Comparison of ENCODE assay signal across 1 cellular context in the genomic region with DNA sequence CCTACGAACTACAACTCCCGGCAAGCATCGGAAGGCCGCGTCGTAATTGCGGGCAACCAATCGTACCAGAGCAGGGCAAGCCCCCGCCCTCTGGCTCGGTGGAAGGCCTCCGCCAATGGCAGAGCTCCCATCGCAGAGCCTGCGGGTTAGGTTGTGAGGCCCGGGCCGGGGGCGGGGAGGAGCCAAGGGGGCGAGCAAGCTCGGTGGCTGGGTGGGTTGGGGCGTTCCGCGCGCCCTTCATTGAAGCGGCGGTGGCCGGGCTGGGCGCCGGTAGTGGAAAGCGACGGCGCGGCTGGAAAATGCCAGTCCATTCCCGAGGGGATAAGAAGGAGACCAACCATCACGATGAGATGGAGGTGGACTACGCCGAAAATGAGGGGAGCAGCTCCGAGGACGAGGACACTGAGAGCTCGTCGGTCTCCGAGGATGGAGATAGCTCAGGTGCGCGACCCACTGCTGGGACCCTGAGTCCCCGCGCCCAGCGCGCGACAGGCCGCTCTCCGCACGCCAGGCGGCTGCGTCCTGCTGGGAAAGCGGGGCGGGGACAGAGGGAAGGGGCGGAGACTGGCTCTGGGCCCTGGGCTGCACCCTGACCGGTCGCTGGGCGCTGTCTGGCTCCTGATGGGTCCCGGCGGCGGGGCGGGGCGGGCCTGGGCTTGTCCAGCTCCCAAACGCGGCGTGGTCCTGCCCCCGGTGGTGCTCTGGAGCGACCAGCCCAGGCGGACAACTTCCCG.
A peak's percentile ranks its signal among the peaks of the same experiment; 100 is the strongest.
TF ChIP-seq lines count a peak whose summit lies in the region.

Gene BRMS1L, plus strand, starts transcription at position 121 of the 734 bp plus-strand sequence. Its CDS starts 179 bp downstream, at position 300.

TF ChIP-seq in GM12878, 131 proteins besides CTCF, POLR2A, EP300 and RAD21 (continued from another document and continues in another):
- TF ChIP-seq, protein P1, sequence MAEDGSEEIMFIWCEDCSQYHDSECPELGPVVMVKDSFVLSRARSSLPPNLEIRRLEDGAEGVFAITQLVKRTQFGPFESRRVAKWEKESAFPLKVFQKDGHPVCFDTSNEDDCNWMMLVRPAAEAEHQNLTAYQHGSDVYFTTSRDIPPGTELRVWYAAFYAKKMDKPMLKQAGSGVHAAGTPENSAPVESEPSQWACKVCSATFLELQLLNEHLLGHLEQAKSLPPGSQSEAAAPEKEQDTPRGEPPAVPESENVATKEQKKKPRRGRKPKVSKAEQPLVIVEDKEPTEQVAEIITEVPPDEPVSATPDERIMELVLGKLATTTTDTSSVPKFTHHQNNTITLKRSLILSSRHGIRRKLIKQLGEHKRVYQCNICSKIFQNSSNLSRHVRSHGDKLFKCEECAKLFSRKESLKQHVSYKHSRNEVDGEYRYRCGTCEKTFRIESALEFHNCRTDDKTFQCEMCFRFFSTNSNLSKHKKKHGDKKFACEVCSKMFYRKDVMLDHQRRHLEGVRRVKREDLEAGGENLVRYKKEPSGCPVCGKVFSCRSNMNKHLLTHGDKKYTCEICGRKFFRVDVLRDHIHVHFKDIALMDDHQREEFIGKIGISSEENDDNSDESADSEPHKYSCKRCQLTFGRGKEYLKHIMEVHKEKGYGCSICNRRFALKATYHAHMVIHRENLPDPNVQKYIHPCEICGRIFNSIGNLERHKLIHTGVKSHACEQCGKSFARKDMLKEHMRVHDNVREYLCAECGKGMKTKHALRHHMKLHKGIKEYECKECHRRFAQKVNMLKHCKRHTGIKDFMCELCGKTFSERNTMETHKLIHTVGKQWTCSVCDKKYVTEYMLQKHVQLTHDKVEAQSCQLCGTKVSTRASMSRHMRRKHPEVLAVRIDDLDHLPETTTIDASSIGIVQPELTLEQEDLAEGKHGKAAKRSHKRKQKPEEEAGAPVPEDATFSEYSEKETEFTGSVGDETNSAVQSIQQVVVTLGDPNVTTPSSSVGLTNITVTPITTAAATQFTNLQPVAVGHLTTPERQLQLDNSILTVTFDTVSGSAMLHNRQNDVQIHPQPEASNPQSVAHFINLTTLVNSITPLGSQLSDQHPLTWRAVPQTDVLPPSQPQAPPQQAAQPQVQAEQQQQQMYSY (CRISPR knock-in tag; IDR thresholded peaks at IDR 0.05): no peak
- TF ChIP-seq, protein P2, sequence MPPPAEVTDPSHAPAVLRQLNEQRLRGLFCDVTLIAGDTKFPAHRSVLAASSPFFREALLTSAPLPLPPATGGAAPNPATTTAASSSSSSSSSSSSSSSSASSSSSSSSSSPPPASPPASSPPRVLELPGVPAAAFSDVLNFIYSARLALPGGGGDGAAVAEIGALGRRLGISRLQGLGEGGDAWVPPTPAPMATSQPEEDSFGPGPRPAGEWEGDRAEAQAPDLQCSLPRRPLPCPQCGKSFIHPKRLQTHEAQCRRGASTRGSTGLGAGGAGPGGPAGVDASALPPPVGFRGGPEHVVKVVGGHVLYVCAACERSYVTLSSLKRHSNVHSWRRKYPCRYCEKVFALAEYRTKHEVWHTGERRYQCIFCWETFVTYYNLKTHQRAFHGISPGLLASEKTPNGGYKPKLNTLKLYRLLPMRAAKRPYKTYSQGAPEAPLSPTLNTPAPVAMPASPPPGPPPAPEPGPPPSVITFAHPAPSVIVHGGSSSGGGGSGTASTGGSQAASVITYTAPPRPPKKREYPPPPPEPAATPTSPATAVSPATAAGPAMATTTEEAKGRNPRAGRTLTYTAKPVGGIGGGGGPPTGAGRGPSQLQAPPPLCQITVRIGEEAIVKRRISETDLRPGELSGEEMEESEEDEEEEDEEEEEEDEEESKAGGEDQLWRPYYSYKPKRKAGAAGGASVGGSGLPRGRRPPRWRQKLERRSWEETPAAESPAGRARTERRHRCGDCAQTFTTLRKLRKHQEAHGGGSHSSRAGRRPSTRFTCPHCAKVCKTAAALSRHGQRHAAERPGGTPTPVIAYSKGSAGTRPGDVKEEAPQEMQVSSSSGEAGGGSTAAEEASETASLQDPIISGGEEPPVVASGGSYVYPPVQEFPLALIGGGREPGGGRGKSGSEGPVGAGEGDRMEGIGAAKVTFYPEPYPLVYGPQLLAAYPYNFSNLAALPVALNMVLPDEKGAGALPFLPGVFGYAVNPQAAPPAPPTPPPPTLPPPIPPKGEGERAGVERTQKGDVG (CRISPR knock-in tag; IDR thresholded peaks at IDR 0.05): no peak
- TF ChIP-seq IKZF2 (IDR thresholded peaks at IDR 0.05) (peak; percentile 59 to 62; a peak in 2 of 4 replicates), CBX3 (IDR thresholded peaks at IDR 0.05; ENCODE audit: borderline replicate concordance, low read depth) (no peak), MTA2 (IDR thresholded peaks at IDR 0.05; ENCODE audit: low read depth) (no peak), ZBED1 (IDR thresholded peaks at IDR 0.05; ENCODE audit: borderline replicate concordance) (no peak), HSF1 (IDR thresholded peaks at IDR 0.05; ENCODE audit: low read depth, low read length) (no peak), PAX8 (IDR thresholded peaks at IDR 0.05) (no peak), JUND (IDR thresholded peaks at IDR 0.05; ENCODE audit: low read depth, low read length) (no peak), BACH1 (IDR thresholded peaks at IDR 0.05; ENCODE audit: borderline replicate concordance) (peak; percentile 62; the same call in 1 of the 2 replicates), MEF2B (IDR thresholded peaks at IDR 0.05; ENCODE audit: partially characterized antibody, poor library complexity, severe bottlenecking) (peak; percentile 82), EZH2 (IDR thresholded peaks at IDR 0.05; ENCODE audit: borderline replicate concordance, control insufficient read depth, low read depth, low read length) (no peak), GABPA (IDR thresholded peaks at IDR 0.05; ENCODE audit: low read depth) (no peak), YY1 (IDR thresholded peaks at IDR 0.05; ENCODE audit: low read depth, low read length) (peak; percentile 9), RAD51 (IDR thresholded peaks at IDR 0.05) (no peak), SMARCA5 (IDR thresholded peaks at IDR 0.05) (peak; percentile 89), CHD2 (IDR thresholded peaks at IDR 0.05; ENCODE audit: borderline replicate concordance, low read depth, low read length) (peak; percentile 83), RFX5 (IDR thresholded peaks at IDR 0.05; ENCODE audit: low read depth, low read length) (peak; percentile 66), CHD4 (IDR thresholded peaks at IDR 0.05) (no peak), NRF1 (conservative IDR thresholded peaks at IDR 0.05; ENCODE audit: low read depth, low read length) (no peak), RBBP5 (conservative IDR thresholded peaks at IDR 0.05) (no peak), BCLAF1 (IDR thresholded peaks at IDR 0.05) (no peak), IRF5 (IDR thresholded peaks at IDR 0.05; ENCODE audit: borderline replicate concordance) (no peak), POU2F2 (IDR thresholded peaks at IDR 0.05; ENCODE audit: borderline replicate concordance, low read depth, low read length) (no peak), IKZF1 (conservative IDR thresholded peaks at IDR 0.05) (peak; percentile 89), ZNF687 (IDR thresholded peaks at IDR 0.05) (no peak), FOXM1 (IDR thresholded peaks at IDR 0.05; ENCODE audit: low read depth, low read length) (no peak), ZNF217 (IDR thresholded peaks at IDR 0.05) (no peak)
- TF ChIP-seq, protein P3, sequence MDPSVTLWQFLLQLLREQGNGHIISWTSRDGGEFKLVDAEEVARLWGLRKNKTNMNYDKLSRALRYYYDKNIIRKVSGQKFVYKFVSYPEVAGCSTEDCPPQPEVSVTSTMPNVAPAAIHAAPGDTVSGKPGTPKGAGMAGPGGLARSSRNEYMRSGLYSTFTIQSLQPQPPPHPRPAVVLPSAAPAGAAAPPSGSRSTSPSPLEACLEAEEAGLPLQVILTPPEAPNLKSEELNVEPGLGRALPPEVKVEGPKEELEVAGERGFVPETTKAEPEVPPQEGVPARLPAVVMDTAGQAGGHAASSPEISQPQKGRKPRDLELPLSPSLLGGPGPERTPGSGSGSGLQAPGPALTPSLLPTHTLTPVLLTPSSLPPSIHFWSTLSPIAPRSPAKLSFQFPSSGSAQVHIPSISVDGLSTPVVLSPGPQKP (IDR thresholded peaks at IDR 0.05; ENCODE audit: low read depth, low read length): no peak
- TF ChIP-seq, protein P4, sequence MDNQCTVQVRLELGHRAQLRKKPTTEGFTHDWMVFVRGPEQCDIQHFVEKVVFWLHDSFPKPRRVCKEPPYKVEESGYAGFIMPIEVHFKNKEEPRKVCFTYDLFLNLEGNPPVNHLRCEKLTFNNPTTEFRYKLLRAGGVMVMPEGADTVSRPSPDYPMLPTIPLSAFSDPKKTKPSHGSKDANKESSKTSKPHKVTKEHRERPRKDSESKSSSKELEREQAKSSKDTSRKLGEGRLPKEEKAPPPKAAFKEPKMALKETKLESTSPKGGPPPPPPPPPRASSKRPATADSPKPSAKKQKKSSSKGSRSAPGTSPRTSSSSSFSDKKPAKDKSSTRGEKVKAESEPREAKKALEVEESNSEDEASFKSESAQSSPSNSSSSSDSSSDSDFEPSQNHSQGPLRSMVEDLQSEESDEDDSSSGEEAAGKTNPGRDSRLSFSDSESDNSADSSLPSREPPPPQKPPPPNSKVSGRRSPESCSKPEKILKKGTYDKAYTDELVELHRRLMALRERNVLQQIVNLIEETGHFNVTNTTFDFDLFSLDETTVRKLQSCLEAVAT (IDR thresholded peaks at IDR 0.05): peak; percentile 60; the same call in 1 of the 2 replicates
